Comparison of ENCODE assay signal across 9 cellular contexts in genomic region chr22:37752189-37753061, GRCh38. TPM values are rescaled to one million over a fixed set of nuclear protein-coding genes. Genes with fewer than 3 reads are reported as not detected.
DNase-seq lines count a peak whose midpoint lies in the region; ATAC-seq, FAIRE-seq and TF ChIP-seq lines count a peak whose summit lies in the region.
"Had no signal": no experiment of that assay in that cellular context is flagged by ENCODE, and none has a peak within 500 bp of the region (broad histone marks: within the 10 kb centered on the region; RNA-seq: fewer than 3 reads in every experiment).

No MANE protein-coding gene starts in this region.

- H3K27me3 ChIP-seq in ectodermal cell (ENCODE audit: control insufficient read depth, insufficient read depth, low read length, poor library complexity, severe bottlenecking): no peaks in the 10 kb centered on the region

- TF ChIP-seq EP300 in A549 (IDR thresholded peaks at IDR 0.05): peak in 1 of 2 experiments; percentile 75; a peak in 2 of 5 replicates

- H3K9me3 ChIP-seq in A549: no peaks in the 10 kb centered on the region
- no peaks in the 10 kb centered on the region for H3K9me3 ChIP-seq in ectodermal cell (ENCODE audit: control insufficient read depth, low read length)
- H3K9me3 ChIP-seq in mucosa of descending colon: no peaks in the 10 kb centered on the region

- H3K4me2 ChIP-seq in A549: peak overlapping the region; percentile 78

- DNase-seq in A549 (ENCODE audit: low read depth in 1 of 2, low spot score in 1 of 2) (peak; percentile 64 to 94), NCI-H2029 treated with DMSO at 0.1 percent for 48 hours (lab: John Stamatoyannopoulos, UW) (peak; percentile 67), mucosa of descending colon (peak; percentile 83 to 90 (median 83)), occipital lobe (lab: John Stamatoyannopoulos, UW) (no peak)
- DNase-seq in activated naive CD4-positive, alpha-beta T cell treated with anti-CD3 and anti-CD28 coated beads, Interleukin-2, amount 50 U/mL, for 16 hours: no peak
- DNase-seq: DND-41 had no signal

- TF ChIP-seq RAD21 in A549 (conservative IDR thresholded peaks at IDR 0.05 in 1 of 2, IDR thresholded peaks at IDR 0.05 in 1 of 2): peak; percentile 13 to 38; a peak in 4 of 5 replicates

- WGBS in A549 (ENCODE audit: missing lambda C conversion rate): 4% methylated on average over 11 of the region's 17 CpGs
- WGBS in ectodermal cell, 2 experiments: 74 to 78% methylated on average over 17 of the region's 17 CpGs

- H3K27ac ChIP-seq in A549 (peak overlapping the region; percentile 98 to 100), ectodermal cell (ENCODE audit: insufficient read depth, low read depth, low read length, poor library complexity, severe bottlenecking) (peak overlapping the region; percentile 41)

- H3K4me1 ChIP-seq in A549: peaks cover 68% of the 10 kb centered on the region
- peaks cover 23% of the 10 kb centered on the region for H3K4me1 ChIP-seq in ectodermal cell (ENCODE audit: control insufficient read depth, insufficient read depth, low read length)
- peaks cover 40% of the 10 kb centered on the region for H3K4me1 ChIP-seq in mucosa of descending colon (ENCODE audit: low read depth)

- peak; percentile 82 to 85 for ATAC-seq in A549
- ATAC-seq in mucosa of descending colon: peak; percentile 81
- ATAC-seq in HG02884 (IDR thresholded peaks at IDR 0.05; ENCODE audit: unreplicated experiment): no peak
- no peak for ATAC-seq in GM19467 (IDR thresholded peaks at IDR 0.05; ENCODE audit: unreplicated experiment)

- CTCF ChIA-PET in A549 (lab: Yijun Ruan, JAX): interaction anchor here (0.8 to 1.8 kb wide), 8 partner anchors 11 to 444 kb away, joined by 3 to 5 read pairs (median 4); partner anchors contain the start of gene MICALL1

- TF ChIP-seq POLR2A in A549 (IDR thresholded peaks at IDR 0.05; ENCODE audit: low read length): no peak

- no peak for TF ChIP-seq CTCF in A549 (IDR thresholded peaks at IDR 0.05)
- no peak for TF ChIP-seq CTCF in mucosa of descending colon (IDR thresholded peaks at IDR 0.05)

- 0 out of 3 replicates have a peak overlapping the region, but pooled peaks have one; percentile 19 for H3K4me3 ChIP-seq in A549
- no peak overlapping the region for H3K4me3 ChIP-seq in ectodermal cell (ENCODE audit: insufficient read depth, low read depth, low read length)
- no peak overlapping the region for H3K4me3 ChIP-seq in mucosa of descending colon

- peak; percentile 83 for FAIRE-seq in A549 (lab: Jason Lieb, UNC)

- intact Hi-C loops in mucosa of descending colon (cut with DNase I, micrococcal nuclease): no loop called here

- POLR2A ChIA-PET in A549 (lab: Yijun Ruan, JAX): interaction anchor here (1.0 to 2.1 kb wide), 3 partner anchors 31 to 94 kb away, joined by 4 to 6 read pairs (median 5); a partner anchor contains a TSS

- no peaks in the 10 kb centered on the region for H3K36me3 ChIP-seq in ectodermal cell (ENCODE audit: control insufficient read depth, insufficient read depth, low read length)
- no peaks in the 10 kb centered on the region for H3K36me3 ChIP-seq in mucosa of descending colon (ENCODE audit: low read depth)

TF ChIP-seq in A549, 52 proteins besides CTCF, POLR2A, EP300 and RAD21 (continues in another document):
- TF ChIP-seq ELK1 (IDR thresholded peaks at IDR 0.05; ENCODE audit: low read depth, low read length) (no peak), KDM5A (IDR thresholded peaks at IDR 0.05) (no peak), FOSB (CRISPR knock-in tag; IDR thresholded peaks at IDR 0.05) (no peak), FOSL2 (IDR thresholded peaks at IDR 0.05) (0 out of 2 replicates have a peak, but pooled peaks have one; percentile 23), FOSL2 (CRISPR knock-in tag; IDR thresholded peaks at IDR 0.05) (peak; percentile 84), GATA3 (IDR thresholded peaks at IDR 0.05; ENCODE audit: borderline replicate concordance) (peak; percentile 78), RFX5 (IDR thresholded peaks at IDR 0.05) (no peak), RARB (CRISPR knock-in tag; IDR thresholded peaks at IDR 0.05) (peak; percentile 79), BCL3 (IDR thresholded peaks at IDR 0.05) (peak; percentile 65; the same call in 1 of the 3 replicates), MAX (IDR thresholded peaks at IDR 0.05) (peak; percentile 91), JUN (IDR thresholded peaks at IDR 0.05) (peak; percentile 64 to 82; a peak in 4 of 5 replicates), CHD2 (IDR thresholded peaks at IDR 0.05; ENCODE audit: low read length, partially characterized antibody) (no peak), ZSCAN20 (CRISPR knock-in tag; IDR thresholded peaks at IDR 0.05) (no peak), PBX3 (IDR thresholded peaks at IDR 0.05) (peak; percentile 63; the same call in 1 of the 2 replicates), ATOH8 (CRISPR knock-in tag; IDR thresholded peaks at IDR 0.05; ENCODE audit: low read depth) (no peak), CEBPB (IDR thresholded peaks at IDR 0.05) (0 out of 4 replicates have a peak, but pooled peaks of 1 of the 2 experiments have one; percentile 36), HOXB5 (CRISPR knock-in tag; IDR thresholded peaks at IDR 0.05) (no peak), MYC (IDR thresholded peaks at IDR 0.05; ENCODE audit: borderline replicate concordance, low read length) (0 out of 2 replicates have a peak, but pooled peaks have one; percentile 48), POLR2AphosphoS2 (conservative IDR thresholded peaks at IDR 0.05; ENCODE audit: low read length) (no peak), SMC3 (IDR thresholded peaks at IDR 0.05) (0 out of 3 replicates have a peak, but pooled peaks have one; percentile 13), JUNB (IDR thresholded peaks at IDR 0.05) (peak; percentile 58)

RNA-seq across cellular contexts. Expression of gene GCAT, which starts 55.3 kb away (rescaled TPM):
- 1.2 and 1.3 TPM in 2 replicates for polyA plus RNA-seq in A549 (2011; rRNA removed)
- polyA plus RNA-seq in A549 (2012; cell fraction: cytosol; rRNA removed): 3.2 and 4.8 TPM in 2 replicates
- polyA plus RNA-seq in A549 (2012; cell fraction: nucleus; rRNA removed): 5.1 and 6.7 TPM in 2 replicates
- 2.1 to 3.1 TPM (median 2.6 TPM) in 3 replicates for polyA plus RNA-seq in A549 (2017; fragmentation: RNase III; extraction: RNeasy Plus Mini Kit Qiagen cat#74134 plus additional on column Dnase treatment)
- polyA minus RNA-seq in A549 (2011; rRNA and poly(A)+ RNA removed): 2.2 and 3.6 TPM in 2 replicates
- polyA plus RNA-seq in ectodermal cell (2013, experiment 1 of 4): 15.3 TPM
- 13.0 TPM for polyA plus RNA-seq in ectodermal cell (2013, experiment 2 of 4)
- 11.3 TPM for polyA plus RNA-seq in ectodermal cell (2013, experiment 3 of 4)
- polyA plus RNA-seq in ectodermal cell (2013, experiment 4 of 4): 11.7 TPM
- total RNA-seq in mucosa of descending colon: 10 to 100 TPM in 2 of 3 donors, 1 to 10 TPM in 1; 9.2 to 15.6 (median 13.6) TPM
- 8.3 TPM for total RNA-seq in occipital lobe

RNA-seq across cellular contexts. Expression of gene TRIOBP, which starts 55.6 kb away (rescaled TPM):
- polyA plus RNA-seq in A549 (2011; rRNA removed): 15.7 and 32.6 TPM in 2 replicates
- 28.2 and 37.4 TPM in 2 replicates for polyA plus RNA-seq in A549 (2012; cell fraction: cytosol; rRNA removed)
- polyA plus RNA-seq in A549 (2012; cell fraction: nucleus; rRNA removed): 37.0 and 39.3 TPM in 2 replicates
- polyA plus RNA-seq in A549 (2017; fragmentation: RNase III; extraction: RNeasy Plus Mini Kit Qiagen cat#74134 plus additional on column Dnase treatment): 25.5 to 29.5 TPM (median 26.0 TPM) in 3 replicates
- 44.4 and 50.0 TPM in 2 replicates for polyA minus RNA-seq in A549 (2011; rRNA and poly(A)+ RNA removed)
- 48.7 TPM for polyA plus RNA-seq in ectodermal cell (2013, experiment 1 of 4)
- 47.7 TPM for polyA plus RNA-seq in ectodermal cell (2013, experiment 2 of 4)
- 45.2 TPM for polyA plus RNA-seq in ectodermal cell (2013, experiment 3 of 4)
- 47.4 TPM for polyA plus RNA-seq in ectodermal cell (2013, experiment 4 of 4)
- 100 to 1,000 TPM in 1 of 3 donors, 10 to 100 TPM in 2; 78.2 to 107 (median 78.6) TPM for total RNA-seq in mucosa of descending colon
- 13.4 TPM for total RNA-seq in occipital lobe

Comparison
In these comparisons a context has a peak if more than half of its experiments do, and no peak if none do; other contexts are left out.
1. ATAC-seq: peak in A549 (2 of 2) and mucosa of descending colon (single experiment); none in HG02884 (single experiment) and GM19467 (single experiment).
2. DNase-seq: peak in A549 (2 of 2), NCI-H2029 treated with DMSO at 0.1 percent for 48 hours (single experiment) and mucosa of descending colon (3 of 3); none in activated naive CD4-positive, alpha-beta T cell treated with anti-CD3 and anti-CD28 coated beads, Interleukin-2, amount 50 U/mL, for 16 hours (single experiment) and occipital lobe (single experiment).